ENCODE assay signal across 1 cellular context in the genomic region with DNA sequence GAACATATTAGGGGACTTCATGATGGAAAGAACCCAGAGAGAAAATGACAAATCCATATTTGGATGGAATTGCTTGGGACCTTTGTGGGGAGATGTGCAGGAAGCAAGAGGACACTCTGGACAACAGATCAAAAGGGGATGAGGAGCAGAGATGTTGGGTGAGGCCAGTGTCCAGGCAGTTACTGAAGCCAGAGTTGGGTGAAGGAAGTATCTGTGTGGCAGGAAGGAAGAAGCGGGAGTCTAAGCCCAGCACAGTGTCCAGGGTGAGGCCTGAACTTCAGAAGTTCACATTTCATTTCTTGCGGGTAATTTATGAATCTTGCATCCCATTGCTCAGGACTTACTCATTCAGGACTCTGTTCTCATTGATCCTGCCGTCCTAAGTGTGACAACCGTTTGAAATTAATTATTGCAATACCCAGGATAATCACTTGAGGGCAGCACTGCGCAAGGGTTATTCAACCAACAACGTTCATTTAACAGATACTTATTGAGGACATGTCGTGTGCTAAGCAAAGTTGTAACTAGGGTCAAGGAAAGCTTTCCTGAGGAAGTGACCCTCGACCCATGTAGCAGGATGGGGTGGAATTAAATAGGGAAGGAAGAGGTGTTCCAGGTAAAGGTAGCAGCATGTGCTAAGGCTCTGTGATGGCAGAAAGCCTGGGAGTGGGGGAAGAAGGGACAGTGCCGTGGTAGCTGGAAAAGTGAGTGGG.
TF ChIP-seq lines count a peak whose summit lies in the region.

No MANE protein-coding gene starts in this region.

TF ChIP-seq in HepG2, 621 proteins besides CTCF, POLR2A, EP300 and RAD21 (continued from another document):
- TF ChIP-seq, protein P1, sequence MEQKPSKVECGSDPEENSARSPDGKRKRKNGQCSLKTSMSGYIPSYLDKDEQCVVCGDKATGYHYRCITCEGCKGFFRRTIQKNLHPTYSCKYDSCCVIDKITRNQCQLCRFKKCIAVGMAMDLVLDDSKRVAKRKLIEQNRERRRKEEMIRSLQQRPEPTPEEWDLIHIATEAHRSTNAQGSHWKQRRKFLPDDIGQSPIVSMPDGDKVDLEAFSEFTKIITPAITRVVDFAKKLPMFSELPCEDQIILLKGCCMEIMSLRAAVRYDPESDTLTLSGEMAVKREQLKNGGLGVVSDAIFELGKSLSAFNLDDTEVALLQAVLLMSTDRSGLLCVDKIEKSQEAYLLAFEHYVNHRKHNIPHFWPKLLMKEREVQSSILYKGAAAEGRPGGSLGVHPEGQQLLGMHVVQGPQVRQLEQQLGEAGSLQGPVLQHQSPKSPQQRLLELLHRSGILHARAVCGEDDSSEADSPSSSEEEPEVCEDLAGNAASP (CRISPR knock-in tag; IDR thresholded peaks at IDR 0.05; ENCODE audit: borderline replicate concordance), result 0 out of 2 replicates have a peak, but pooled peaks have one; percentile 10
- TF ChIP-seq, protein P2, sequence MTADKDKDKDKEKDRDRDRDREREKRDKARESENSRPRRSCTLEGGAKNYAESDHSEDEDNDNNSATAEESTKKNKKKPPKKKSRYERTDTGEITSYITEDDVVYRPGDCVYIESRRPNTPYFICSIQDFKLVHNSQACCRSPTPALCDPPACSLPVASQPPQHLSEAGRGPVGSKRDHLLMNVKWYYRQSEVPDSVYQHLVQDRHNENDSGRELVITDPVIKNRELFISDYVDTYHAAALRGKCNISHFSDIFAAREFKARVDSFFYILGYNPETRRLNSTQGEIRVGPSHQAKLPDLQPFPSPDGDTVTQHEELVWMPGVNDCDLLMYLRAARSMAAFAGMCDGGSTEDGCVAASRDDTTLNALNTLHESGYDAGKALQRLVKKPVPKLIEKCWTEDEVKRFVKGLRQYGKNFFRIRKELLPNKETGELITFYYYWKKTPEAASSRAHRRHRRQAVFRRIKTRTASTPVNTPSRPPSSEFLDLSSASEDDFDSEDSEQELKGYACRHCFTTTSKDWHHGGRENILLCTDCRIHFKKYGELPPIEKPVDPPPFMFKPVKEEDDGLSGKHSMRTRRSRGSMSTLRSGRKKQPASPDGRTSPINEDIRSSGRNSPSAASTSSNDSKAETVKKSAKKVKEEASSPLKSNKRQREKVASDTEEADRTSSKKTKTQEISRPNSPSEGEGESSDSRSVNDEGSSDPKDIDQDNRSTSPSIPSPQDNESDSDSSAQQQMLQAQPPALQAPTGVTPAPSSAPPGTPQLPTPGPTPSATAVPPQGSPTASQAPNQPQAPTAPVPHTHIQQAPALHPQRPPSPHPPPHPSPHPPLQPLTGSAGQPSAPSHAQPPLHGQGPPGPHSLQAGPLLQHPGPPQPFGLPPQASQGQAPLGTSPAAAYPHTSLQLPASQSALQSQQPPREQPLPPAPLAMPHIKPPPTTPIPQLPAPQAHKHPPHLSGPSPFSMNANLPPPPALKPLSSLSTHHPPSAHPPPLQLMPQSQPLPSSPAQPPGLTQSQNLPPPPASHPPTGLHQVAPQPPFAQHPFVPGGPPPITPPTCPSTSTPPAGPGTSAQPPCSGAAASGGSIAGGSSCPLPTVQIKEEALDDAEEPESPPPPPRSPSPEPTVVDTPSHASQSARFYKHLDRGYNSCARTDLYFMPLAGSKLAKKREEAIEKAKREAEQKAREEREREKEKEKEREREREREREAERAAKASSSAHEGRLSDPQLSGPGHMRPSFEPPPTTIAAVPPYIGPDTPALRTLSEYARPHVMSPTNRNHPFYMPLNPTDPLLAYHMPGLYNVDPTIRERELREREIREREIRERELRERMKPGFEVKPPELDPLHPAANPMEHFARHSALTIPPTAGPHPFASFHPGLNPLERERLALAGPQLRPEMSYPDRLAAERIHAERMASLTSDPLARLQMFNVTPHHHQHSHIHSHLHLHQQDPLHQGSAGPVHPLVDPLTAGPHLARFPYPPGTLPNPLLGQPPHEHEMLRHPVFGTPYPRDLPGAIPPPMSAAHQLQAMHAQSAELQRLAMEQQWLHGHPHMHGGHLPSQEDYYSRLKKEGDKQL (CRISPR knock-in tag; IDR thresholded peaks at IDR 0.05; ENCODE audit: low read depth), result no peak
- TF ChIP-seq TEAD3 (CRISPR knock-in tag; optimal IDR thresholded peaks at IDR 0.05; ENCODE audit: borderline replicate concordance) (peak; percentile 15), BHLHE40 (IDR thresholded peaks at IDR 0.05; ENCODE audit: low read length) (peak; percentile 55; the same call in 1 of the 2 replicates), FOSL2 (CRISPR knock-in tag; IDR thresholded peaks at IDR 0.05) (peak; percentile 52), CEBPG (CRISPR knock-in tag; IDR thresholded peaks at IDR 0.05) (peak; percentile 47), RNF2 (conservative IDR thresholded peaks at IDR 0.05; ENCODE audit: low read depth) (no peak), FOXC1 (CRISPR knock-in tag; IDR thresholded peaks at IDR 0.05; ENCODE audit: borderline replicate concordance) (0 out of 2 replicates have a peak, but pooled peaks have one; percentile 33), TBX2 (CRISPR knock-in tag; IDR thresholded peaks at IDR 0.05; ENCODE audit: borderline replicate concordance) (peak; percentile 61), IRX3 (CRISPR knock-in tag; IDR thresholded peaks at IDR 0.05; ENCODE audit: borderline replicate concordance, low read depth) (no peak), ZBTB38 (CRISPR knock-in tag; IDR thresholded peaks at IDR 0.05) (no peak), ZNF3 (CRISPR knock-in tag; IDR thresholded peaks at IDR 0.05) (peak; percentile 71; the same call in 1 of the 2 replicates), ZMYM3 (CRISPR knock-in tag; IDR thresholded peaks at IDR 0.05) (peak; percentile 64; the same call in 1 of the 2 replicates), FLYWCH1 (CRISPR knock-in tag; IDR thresholded peaks at IDR 0.05) (peak; percentile 82; the same call in 1 of the 2 replicates), ZSCAN31 (CRISPR knock-in tag; IDR thresholded peaks at IDR 0.05; ENCODE audit: low read depth) (0 out of 2 replicates have a peak, but pooled peaks have one; percentile 51), SP4 (CRISPR knock-in tag; IDR thresholded peaks at IDR 0.05) (peak; percentile 63), ZKSCAN1 (IDR thresholded peaks at IDR 0.05; ENCODE audit: low read length) (peak; percentile 64; the same call in 1 of the 2 replicates), SOX13 (IDR thresholded peaks at IDR 0.05) (no peak), SOX13 (CRISPR knock-in tag; conservative IDR thresholded peaks at IDR 0.05 in 1 of 2, IDR thresholded peaks at IDR 0.05 in 1 of 2) (0 out of 4 replicates have a peak, but pooled peaks of 1 of the 2 experiments have one; percentile 5), STAG1 (CRISPR knock-in tag; IDR thresholded peaks at IDR 0.05) (peak; percentile 88)
- TF ChIP-seq, protein P3, sequence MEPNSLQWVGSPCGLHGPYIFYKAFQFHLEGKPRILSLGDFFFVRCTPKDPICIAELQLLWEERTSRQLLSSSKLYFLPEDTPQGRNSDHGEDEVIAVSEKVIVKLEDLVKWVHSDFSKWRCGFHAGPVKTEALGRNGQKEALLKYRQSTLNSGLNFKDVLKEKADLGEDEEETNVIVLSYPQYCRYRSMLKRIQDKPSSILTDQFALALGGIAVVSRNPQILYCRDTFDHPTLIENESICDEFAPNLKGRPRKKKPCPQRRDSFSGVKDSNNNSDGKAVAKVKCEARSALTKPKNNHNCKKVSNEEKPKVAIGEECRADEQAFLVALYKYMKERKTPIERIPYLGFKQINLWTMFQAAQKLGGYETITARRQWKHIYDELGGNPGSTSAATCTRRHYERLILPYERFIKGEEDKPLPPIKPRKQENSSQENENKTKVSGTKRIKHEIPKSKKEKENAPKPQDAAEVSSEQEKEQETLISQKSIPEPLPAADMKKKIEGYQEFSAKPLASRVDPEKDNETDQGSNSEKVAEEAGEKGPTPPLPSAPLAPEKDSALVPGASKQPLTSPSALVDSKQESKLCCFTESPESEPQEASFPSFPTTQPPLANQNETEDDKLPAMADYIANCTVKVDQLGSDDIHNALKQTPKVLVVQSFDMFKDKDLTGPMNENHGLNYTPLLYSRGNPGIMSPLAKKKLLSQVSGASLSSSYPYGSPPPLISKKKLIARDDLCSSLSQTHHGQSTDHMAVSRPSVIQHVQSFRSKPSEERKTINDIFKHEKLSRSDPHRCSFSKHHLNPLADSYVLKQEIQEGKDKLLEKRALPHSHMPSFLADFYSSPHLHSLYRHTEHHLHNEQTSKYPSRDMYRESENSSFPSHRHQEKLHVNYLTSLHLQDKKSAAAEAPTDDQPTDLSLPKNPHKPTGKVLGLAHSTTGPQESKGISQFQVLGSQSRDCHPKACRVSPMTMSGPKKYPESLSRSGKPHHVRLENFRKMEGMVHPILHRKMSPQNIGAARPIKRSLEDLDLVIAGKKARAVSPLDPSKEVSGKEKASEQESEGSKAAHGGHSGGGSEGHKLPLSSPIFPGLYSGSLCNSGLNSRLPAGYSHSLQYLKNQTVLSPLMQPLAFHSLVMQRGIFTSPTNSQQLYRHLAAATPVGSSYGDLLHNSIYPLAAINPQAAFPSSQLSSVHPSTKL (CRISPR knock-in tag; IDR thresholded peaks at IDR 0.05), result peak; percentile 9; the same call in 1 of the 2 replicates
- TF ChIP-seq, protein P4, sequence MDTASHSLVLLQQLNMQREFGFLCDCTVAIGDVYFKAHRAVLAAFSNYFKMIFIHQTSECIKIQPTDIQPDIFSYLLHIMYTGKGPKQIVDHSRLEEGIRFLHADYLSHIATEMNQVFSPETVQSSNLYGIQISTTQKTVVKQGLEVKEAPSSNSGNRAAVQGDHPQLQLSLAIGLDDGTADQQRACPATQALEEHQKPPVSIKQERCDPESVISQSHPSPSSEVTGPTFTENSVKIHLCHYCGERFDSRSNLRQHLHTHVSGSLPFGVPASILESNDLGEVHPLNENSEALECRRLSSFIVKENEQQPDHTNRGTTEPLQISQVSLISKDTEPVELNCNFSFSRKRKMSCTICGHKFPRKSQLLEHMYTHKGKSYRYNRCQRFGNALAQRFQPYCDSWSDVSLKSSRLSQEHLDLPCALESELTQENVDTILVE (CRISPR knock-in tag; IDR thresholded peaks at IDR 0.05), result no peak
- TF ChIP-seq, protein P5, sequence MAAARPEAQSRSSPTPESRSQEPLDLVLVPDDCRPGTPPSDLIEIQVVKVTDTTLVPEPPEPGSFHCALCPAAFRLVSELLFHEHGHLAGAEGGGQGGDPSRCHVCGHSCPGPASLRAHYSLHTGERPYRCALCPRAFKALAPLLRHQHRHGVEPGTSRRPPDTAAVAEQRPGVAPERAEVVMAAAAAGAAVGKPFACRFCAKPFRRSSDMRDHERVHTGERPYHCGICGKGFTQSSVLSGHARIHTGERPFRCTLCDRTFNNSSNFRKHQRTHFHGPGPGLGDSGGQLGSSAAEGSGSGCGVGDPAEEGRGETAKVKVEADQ (CRISPR knock-in tag; IDR thresholded peaks at IDR 0.05; ENCODE audit: borderline replicate concordance), result 0 out of 2 replicates have a peak, but pooled peaks have one; percentile 12
- TF ChIP-seq, protein P6, sequence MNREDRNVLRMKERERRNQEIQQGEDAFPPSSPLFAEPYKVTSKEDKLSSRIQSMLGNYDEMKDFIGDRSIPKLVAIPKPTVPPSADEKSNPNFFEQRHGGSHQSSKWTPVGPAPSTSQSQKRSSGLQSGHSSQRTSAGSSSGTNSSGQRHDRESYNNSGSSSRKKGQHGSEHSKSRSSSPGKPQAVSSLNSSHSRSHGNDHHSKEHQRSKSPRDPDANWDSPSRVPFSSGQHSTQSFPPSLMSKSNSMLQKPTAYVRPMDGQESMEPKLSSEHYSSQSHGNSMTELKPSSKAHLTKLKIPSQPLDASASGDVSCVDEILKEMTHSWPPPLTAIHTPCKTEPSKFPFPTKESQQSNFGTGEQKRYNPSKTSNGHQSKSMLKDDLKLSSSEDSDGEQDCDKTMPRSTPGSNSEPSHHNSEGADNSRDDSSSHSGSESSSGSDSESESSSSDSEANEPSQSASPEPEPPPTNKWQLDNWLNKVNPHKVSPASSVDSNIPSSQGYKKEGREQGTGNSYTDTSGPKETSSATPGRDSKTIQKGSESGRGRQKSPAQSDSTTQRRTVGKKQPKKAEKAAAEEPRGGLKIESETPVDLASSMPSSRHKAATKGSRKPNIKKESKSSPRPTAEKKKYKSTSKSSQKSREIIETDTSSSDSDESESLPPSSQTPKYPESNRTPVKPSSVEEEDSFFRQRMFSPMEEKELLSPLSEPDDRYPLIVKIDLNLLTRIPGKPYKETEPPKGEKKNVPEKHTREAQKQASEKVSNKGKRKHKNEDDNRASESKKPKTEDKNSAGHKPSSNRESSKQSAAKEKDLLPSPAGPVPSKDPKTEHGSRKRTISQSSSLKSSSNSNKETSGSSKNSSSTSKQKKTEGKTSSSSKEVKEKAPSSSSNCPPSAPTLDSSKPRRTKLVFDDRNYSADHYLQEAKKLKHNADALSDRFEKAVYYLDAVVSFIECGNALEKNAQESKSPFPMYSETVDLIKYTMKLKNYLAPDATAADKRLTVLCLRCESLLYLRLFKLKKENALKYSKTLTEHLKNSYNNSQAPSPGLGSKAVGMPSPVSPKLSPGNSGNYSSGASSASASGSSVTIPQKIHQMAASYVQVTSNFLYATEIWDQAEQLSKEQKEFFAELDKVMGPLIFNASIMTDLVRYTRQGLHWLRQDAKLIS (CRISPR knock-in tag; IDR thresholded peaks at IDR 0.05), result no peak
- TF ChIP-seq, protein P7, sequence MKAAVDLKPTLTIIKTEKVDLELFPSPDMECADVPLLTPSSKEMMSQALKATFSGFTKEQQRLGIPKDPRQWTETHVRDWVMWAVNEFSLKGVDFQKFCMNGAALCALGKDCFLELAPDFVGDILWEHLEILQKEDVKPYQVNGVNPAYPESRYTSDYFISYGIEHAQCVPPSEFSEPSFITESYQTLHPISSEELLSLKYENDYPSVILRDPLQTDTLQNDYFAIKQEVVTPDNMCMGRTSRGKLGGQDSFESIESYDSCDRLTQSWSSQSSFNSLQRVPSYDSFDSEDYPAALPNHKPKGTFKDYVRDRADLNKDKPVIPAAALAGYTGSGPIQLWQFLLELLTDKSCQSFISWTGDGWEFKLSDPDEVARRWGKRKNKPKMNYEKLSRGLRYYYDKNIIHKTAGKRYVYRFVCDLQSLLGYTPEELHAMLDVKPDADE (CRISPR knock-in tag; IDR thresholded peaks at IDR 0.05), result no peak
- TF ChIP-seq, protein P8, sequence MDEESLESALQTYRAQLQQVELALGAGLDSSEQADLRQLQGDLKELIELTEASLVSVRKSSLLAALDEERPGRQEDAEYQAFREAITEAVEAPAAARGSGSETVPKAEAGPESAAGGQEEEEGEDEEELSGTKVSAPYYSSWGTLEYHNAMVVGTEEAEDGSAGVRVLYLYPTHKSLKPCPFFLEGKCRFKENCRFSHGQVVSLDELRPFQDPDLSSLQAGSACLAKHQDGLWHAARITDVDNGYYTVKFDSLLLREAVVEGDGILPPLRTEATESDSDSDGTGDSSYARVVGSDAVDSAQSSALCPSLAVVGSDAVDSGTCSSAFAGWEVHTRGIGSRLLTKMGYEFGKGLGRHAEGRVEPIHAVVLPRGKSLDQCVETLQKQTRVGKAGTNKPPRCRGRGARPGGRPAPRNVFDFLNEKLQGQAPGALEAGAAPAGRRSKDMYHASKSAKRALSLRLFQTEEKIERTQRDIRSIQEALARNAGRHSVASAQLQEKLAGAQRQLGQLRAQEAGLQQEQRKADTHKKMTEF (CRISPR knock-in tag; IDR thresholded peaks at IDR 0.05), result peak; percentile 32; the same call in 1 of the 2 replicates
- TF ChIP-seq, protein P9, sequence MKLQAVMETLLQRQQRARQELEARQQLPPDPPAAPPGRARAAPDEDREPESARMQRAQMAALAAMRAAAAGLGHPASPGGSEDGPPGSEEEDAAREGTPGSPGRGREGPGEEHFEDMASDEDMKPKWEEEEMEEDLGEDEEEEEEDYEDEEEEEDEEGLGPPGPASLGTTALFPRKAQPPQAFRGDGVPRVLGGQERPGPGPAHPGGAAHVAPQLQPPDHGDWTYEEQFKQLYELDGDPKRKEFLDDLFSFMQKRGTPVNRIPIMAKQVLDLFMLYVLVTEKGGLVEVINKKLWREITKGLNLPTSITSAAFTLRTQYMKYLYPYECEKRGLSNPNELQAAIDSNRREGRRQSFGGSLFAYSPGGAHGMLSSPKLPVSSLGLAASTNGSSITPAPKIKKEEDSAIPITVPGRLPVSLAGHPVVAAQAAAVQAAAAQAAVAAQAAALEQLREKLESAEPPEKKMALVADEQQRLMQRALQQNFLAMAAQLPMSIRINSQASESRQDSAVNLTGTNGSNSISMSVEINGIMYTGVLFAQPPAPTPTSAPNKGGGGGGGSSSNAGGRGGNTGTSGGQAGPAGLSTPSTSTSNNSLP (IDR thresholded peaks at IDR 0.05; ENCODE audit: low read depth, low read length), result peak; percentile 91
